9 cellular contexts compared by ENCODE assay signal in the genomic region with DNA sequence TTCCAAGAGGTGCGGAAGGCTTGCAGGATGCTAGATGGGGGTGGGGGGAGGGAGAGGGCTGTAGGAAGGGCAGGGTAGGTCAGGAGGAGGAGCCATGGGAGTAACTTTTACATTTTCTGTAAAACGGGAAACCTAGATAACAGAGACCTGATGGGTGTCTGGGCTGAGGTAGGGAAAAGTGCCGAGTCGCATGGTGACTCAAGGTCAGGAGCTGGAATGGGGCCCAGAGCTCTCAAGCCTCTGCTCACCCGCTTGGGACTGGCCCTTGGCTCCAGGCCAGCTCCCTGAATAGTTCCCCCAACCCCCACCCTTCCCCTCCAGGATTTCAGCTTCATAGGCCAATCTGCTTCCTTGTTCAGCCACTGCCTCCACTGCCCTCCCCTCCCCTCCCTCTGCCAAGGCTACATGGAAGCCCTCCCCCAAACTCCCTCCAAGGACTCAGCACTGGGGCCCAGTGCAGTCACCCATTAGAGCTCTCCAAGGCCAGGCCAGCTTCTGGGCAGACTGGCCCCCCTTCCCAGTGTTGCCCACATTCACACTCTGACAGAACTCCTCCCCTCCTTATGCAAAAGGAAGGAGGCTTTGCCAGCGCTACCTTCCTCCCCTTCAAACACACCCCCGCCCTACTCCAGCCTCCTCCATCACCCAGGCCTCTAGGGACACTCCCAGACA. TPM values are rescaled to one million over a fixed set of nuclear protein-coding genes. Genes with fewer than 3 reads are reported as not detected.
DNase-seq lines count a peak whose midpoint lies in the region; ATAC-seq, FAIRE-seq and TF ChIP-seq lines count a peak whose summit lies in the region.
"Had no signal": no experiment of that assay in that cellular context is flagged by ENCODE, and none has a peak within 500 bp of the region (broad histone marks: within the 10 kb centered on the region; RNA-seq: fewer than 3 reads in every experiment).

No MANE protein-coding gene starts in this region.

- H3K36me3 Mint-ChIP-seq in brain = no peaks in the 10 kb centered on the region

- H3K9me3 ChIP-seq in testis = no peaks in the 10 kb centered on the region

- H3K4me3 Mint-ChIP-seq in brain = no peak overlapping the region

- H3K4me3 ChIP-seq in testis = no peak overlapping the region

- no peak for FAIRE-seq in GM19239 (lab: Jason Lieb, UNC)

- TF ChIP-seq CTCF in brain (conservative IDR thresholded peaks at IDR 0.05) (no peak), testis (IDR thresholded peaks at IDR 0.05) (no peak)

- peaks cover 50% of the 10 kb centered on the region for H3K4me1 Mint-ChIP-seq in brain

- peaks cover 29% of the 10 kb centered on the region for H3K4me1 ChIP-seq in testis

- peaks cover 0 to 2% (median 0%) of the 10 kb centered on the region in 5 experiments for H3K9me3 Mint-ChIP-seq in brain

- H3K27ac Mint-ChIP-seq in brain = peak overlapping the region in 3 of 5 experiments; percentile 61 to 93 (median 84)

- ATAC-seq in GM21576 (IDR thresholded peaks at IDR 0.05; ENCODE audit: unreplicated experiment) = no peak

- WGBS in testis, 2 donors = 27 to 35% methylated on average over 3 to 7 of the region's 7 CpGs

- H3K27me3 ChIP-seq in testis = no peaks in the 10 kb centered on the region

- H3K27me3 Mint-ChIP-seq in brain = peaks cover 6% of the 10 kb centered on the region

- H3K36me3 ChIP-seq in testis (ENCODE audit: low read depth, missing control alignments) = no peaks in the 10 kb centered on the region

- no peak for TF ChIP-seq RAD21 in Ishikawa (IDR thresholded peaks at IDR 0.05; ENCODE audit: low read depth)

- H3K27ac ChIP-seq in testis = peak overlapping the region in 1 of 2 donors; percentile 56

- no peak for TF ChIP-seq POLR2A in testis (IDR thresholded peaks at IDR 0.05)

- DNase-seq in AG08396 (ENCODE audit: low spot score) = peak; percentile 52
- DNase-seq in kidney glomerular epithelial cell (lab: John Stamatoyannopoulos, UW) = peak; percentile 77
- peak; percentile 88 for DNase-seq in testis
- no peak for DNase-seq in GM19239 (ENCODE audit: insufficient read length, low spot score)
- DNase-seq in activated CD8-positive, alpha-beta memory T cell treated with anti-CD3 and anti-CD28 coated beads, Interleukin-2, amount 50 U/mL, for 4 hours = no peak

- intact Hi-C loops in testis (cut with DNase I; ENCODE audit: low total_unique reads) = no loop called here

- 0 out of 2 replicates have a peak, but pooled peaks have one; percentile 30 for TF ChIP-seq EP300 in Ishikawa (IDR thresholded peaks at IDR 0.05; ENCODE audit: borderline replicate concordance)

TF ChIP-seq in Ishikawa, 13 proteins besides CTCF, POLR2A, EP300 and RAD21:
- TF ChIP-seq TEAD4 (IDR thresholded peaks at IDR 0.05) (peak; percentile 14; the same call in 1 of the 2 replicates), NFIC (IDR thresholded peaks at IDR 0.05) (peak; percentile 88), TCF12 (IDR thresholded peaks at IDR 0.05; ENCODE audit: low read depth) (peak; percentile 46)
- TF ChIP-seq, protein P1, sequence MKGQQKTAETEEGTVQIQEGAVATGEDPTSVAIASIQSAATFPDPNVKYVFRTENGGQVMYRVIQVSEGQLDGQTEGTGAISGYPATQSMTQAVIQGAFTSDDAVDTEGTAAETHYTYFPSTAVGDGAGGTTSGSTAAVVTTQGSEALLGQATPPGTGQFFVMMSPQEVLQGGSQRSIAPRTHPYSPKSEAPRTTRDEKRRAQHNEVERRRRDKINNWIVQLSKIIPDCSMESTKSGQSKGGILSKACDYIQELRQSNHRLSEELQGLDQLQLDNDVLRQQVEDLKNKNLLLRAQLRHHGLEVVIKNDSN (IDR thresholded peaks at IDR 0.05) = no peak
- TF ChIP-seq, protein P2, sequence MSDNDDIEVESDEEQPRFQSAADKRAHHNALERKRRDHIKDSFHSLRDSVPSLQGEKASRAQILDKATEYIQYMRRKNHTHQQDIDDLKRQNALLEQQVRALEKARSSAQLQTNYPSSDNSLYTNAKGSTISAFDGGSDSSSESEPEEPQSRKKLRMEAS (IDR thresholded peaks at IDR 0.05) = 0 out of 2 replicates have a peak, but pooled peaks have one; percentile 27

RNA-seq across cellular contexts. Expression of a gene that starts 43.6 kb away (rescaled TPM):
- polyA plus RNA-seq in brain (ENCODE audit: insufficient read depth, low read depth, low replicate concordance) (44.9 TPM), testis (ENCODE audit: insufficient read depth, low read depth, low replicate concordance) (65.5 TPM)
- 100 to 1,000 TPM in 1 of 2 donors, 10 to 100 TPM in 1; 98.4 to 123 TPM for total RNA-seq in testis

RNA-seq across cellular contexts. Expression of a gene that starts 45.6 kb away (rescaled TPM):
- polyA plus RNA-seq in brain (ENCODE audit: insufficient read depth, low read depth, low replicate concordance) (not detected), testis (ENCODE audit: insufficient read depth, low read depth, low replicate concordance) (4.5 TPM)
- not detected for total RNA-seq in testis
- total RNA-seq: activated CD8-positive, alpha-beta memory T cell treated with anti-CD3 and anti-CD28 coated beads for 36 hours had no signal

Comparison
In these comparisons a context has a peak if more than half of its experiments do, and no peak if none do; other contexts are left out.
1. DNase-seq: peak in AG08396 (single experiment), kidney glomerular epithelial cell (single experiment) and testis (single experiment); none in GM19239 (single experiment) and activated CD8-positive, alpha-beta memory T cell treated with anti-CD3 and anti-CD28 coated beads, Interleukin-2, amount 50 U/mL, for 4 hours (single experiment).